Comparison of ENCODE assay signal across 8 cellular contexts in genomic region chr3:52220380-52221026, GRCh38. TPM values are rescaled to one million over a fixed set of nuclear protein-coding genes. Genes with fewer than 3 reads are reported as not detected.
A peak's percentile ranks its signal among the peaks of the same experiment; 100 is the strongest.
DNase-seq lines count a peak whose midpoint lies in the region; ATAC-seq and TF ChIP-seq lines count a peak whose summit lies in the region.

No MANE protein-coding gene starts in this region.

- H3K4me1 ChIP-seq in PC-9 (replicated peaks; ENCODE audit: insufficient read depth), result peaks cover 53% of the 10 kb centered on the region

- no peaks in the 10 kb centered on the region for H4K20me1 ChIP-seq in PC-9 (ENCODE audit: insufficient read depth)

- peak overlapping the region; percentile 69; the same call in 1 of the 2 replicates for H3K4me2 ChIP-seq in PC-9

- TF ChIP-seq POLR2A in erythroblast (IDR thresholded peaks at IDR 0.05; ENCODE audit: low read length), result no peak

- no peaks in the 10 kb centered on the region for H3K9me3 Mint-ChIP-seq in naive thymus-derived CD8-positive, alpha-beta T cell
- H3K9me3 Mint-ChIP-seq in stimulated activated effector memory CD8-positive, alpha-beta T cell treated with anti-CD3 and anti-CD28 coated beads, Interleukin-12 subunit alpha, Interleukin-12 subunit beta, amount 100 ng/mL, for 72 hours, result no peaks in the 10 kb centered on the region

- H3K27ac Mint-ChIP-seq in naive thymus-derived CD8-positive, alpha-beta T cell, result peak overlapping the region; percentile 75 to 92 (median 84)
- peak overlapping the region; percentile 93 for H3K27ac Mint-ChIP-seq in stimulated activated effector memory CD8-positive, alpha-beta T cell treated with anti-CD3 and anti-CD28 coated beads, Interleukin-12 subunit alpha, Interleukin-12 subunit beta, amount 100 ng/mL, for 72 hours

- H3K9me3 ChIP-seq in PC-9 (ENCODE audit: insufficient read depth, low read depth), result no peaks in the 10 kb centered on the region

- CTCF ChIA-PET in PC-9 (lab: Charles Lee), result interaction anchor here (0.6 to 1.4 kb wide), 11 partner anchors 14 to 279 kb away, joined by 3 to 19 read pairs (median 5); partner anchors contain the start of genes PARP3, RRP9 and TWF2

- peak overlapping the region; percentile 32 to 89 (median 73) for H3K4me3 Mint-ChIP-seq in naive thymus-derived CD8-positive, alpha-beta T cell
- peak overlapping the region; percentile 50 for H3K4me3 Mint-ChIP-seq in stimulated activated effector memory CD8-positive, alpha-beta T cell treated with anti-CD3 and anti-CD28 coated beads, Interleukin-12 subunit alpha, Interleukin-12 subunit beta, amount 100 ng/mL, for 72 hours

- no peak overlapping the region for H3K27ac ChIP-seq in PC-9

- peak; percentile 64 to 73 for ATAC-seq in naive thymus-derived CD8-positive, alpha-beta T cell
- ATAC-seq in stimulated activated effector memory CD8-positive, alpha-beta T cell treated with anti-CD3 and anti-CD28 coated beads, Interleukin-12 subunit alpha, Interleukin-12 subunit beta, amount 100 ng/mL, for 72 hours, result peak; percentile 81
- no peak for ATAC-seq in HG02763 (IDR thresholded peaks at IDR 0.05; ENCODE audit: unreplicated experiment)

- no peak overlapping the region for H3K4me3 ChIP-seq in PC-9

- H3K9me2 ChIP-seq in PC-9 (ENCODE audit: insufficient read depth), result no peaks in the 10 kb centered on the region

- BruUV-seq in PC-9 (replicated peaks; lab: Mats Ljungman, UMichigan), result no TSS peak

- no peaks in the 10 kb centered on the region; the same call in 1 of the 2 replicates for H3K36me3 ChIP-seq in PC-9 (ENCODE audit: low read depth)

- peaks cover 41 to 96% (median 90%) of the 10 kb centered on the region in 4 donors for H3K4me1 Mint-ChIP-seq in naive thymus-derived CD8-positive, alpha-beta T cell
- H3K4me1 Mint-ChIP-seq in stimulated activated effector memory CD8-positive, alpha-beta T cell treated with anti-CD3 and anti-CD28 coated beads, Interleukin-12 subunit alpha, Interleukin-12 subunit beta, amount 100 ng/mL, for 72 hours, result peaks cover 87% of the 10 kb centered on the region

- H3K36me3 Mint-ChIP-seq in naive thymus-derived CD8-positive, alpha-beta T cell, result peaks cover 0 to 6% (median 2%) of the 10 kb centered on the region in 3 donors
- peaks cover 11% of the 10 kb centered on the region for H3K36me3 Mint-ChIP-seq in stimulated activated effector memory CD8-positive, alpha-beta T cell treated with anti-CD3 and anti-CD28 coated beads, Interleukin-12 subunit alpha, Interleukin-12 subunit beta, amount 100 ng/mL, for 72 hours

- no peaks in the 10 kb centered on the region for H3K27me3 Mint-ChIP-seq in naive thymus-derived CD8-positive, alpha-beta T cell

- POLR2A ChIA-PET in PC-9 (lab: Charles Lee; ENCODE audit: unreplicated experiment), result interaction anchor here (0.6 kb wide), 2 partner anchors 67 to 148 kb away, joined by 4 read pairs; no protein-coding TSS in a partner anchor
- POLR2A ChIA-PET in naive thymus-derived CD8-positive, alpha-beta T cell (lab: Charles Lee), result interaction anchor here (0.9 to 58.8 kb wide), 5 partner anchors 30 to 118 kb away, joined by 3 to 1841 read pairs (median 22); partner anchors contain the start of genes GLYCTK, POC1A, PPM1M and TWF2

- intact Hi-C loops in PC-9 (cut with micrococcal nuclease; ENCODE audit: unreplicated experiment), result loop anchor here (1.0 kb wide), 1 partner anchor 119 kb away; no protein-coding TSS in a partner anchor

- peak; percentile 87 for DNase-seq in GM10266 (ENCODE audit: extremely low spot score)
- peak; percentile 95 for DNase-seq in HuH-7.5 (ENCODE audit: low spot score)
- peak; percentile 67 to 87 for DNase-seq in PC-9
- peak; percentile 85 for DNase-seq in activated T-cell treated with anti-CD3 and anti-CD28 coated beads for 48 hours (ENCODE audit: low read depth)
- DNase-seq in erythroblast (lab: John Stamatoyannopoulos, UW), result peak; percentile 80 to 89
- peak; percentile 74 to 92 (median 87) for DNase-seq in naive thymus-derived CD8-positive, alpha-beta T cell
- DNase-seq in stimulated activated effector memory CD8-positive, alpha-beta T cell treated with anti-CD3 and anti-CD28 coated beads, Interleukin-12 subunit alpha, Interleukin-12 subunit beta, amount 100 ng/mL, for 72 hours (ENCODE audit: low spot score in 2 of 2), result peak; percentile 92 to 95

- H3K27me3 ChIP-seq in PC-9 (ENCODE audit: insufficient read depth, low read depth), result no peaks in the 10 kb centered on the region

- no peaks in the 10 kb centered on the region for H3K79me2 ChIP-seq in PC-9 (ENCODE audit: low read depth)

- TF ChIP-seq CTCF in GM10266 (IDR thresholded peaks at IDR 0.05; ENCODE audit: control insufficient read depth, insufficient read depth, low read depth, missing control alignments) (peak; percentile 94), PC-9 (conservative IDR thresholded peaks at IDR 0.05) (peak; percentile 85)

- peaks cover 43% of the 10 kb centered on the region for H3F3A ChIP-seq in PC-9 (ENCODE audit: insufficient read depth, low read depth)

- H2AFZ ChIP-seq in PC-9, result no peak overlapping the region

RNA-seq across cellular contexts. Expression of gene TLR9, which starts 4.9 kb away (rescaled TPM):
- 0.30 and 0.44 TPM in 2 replicates for total RNA-seq in PC-9 (2021)
- total RNA-seq in naive thymus-derived CD8-positive, alpha-beta T cell, result 1 to 10 TPM; 2.4 to 2.8 TPM
- polyA plus RNA-seq in naive thymus-derived CD8-positive, alpha-beta T cell, result not detected

RNA-seq across cellular contexts. Expression of gene TWF2, which starts 18.5 kb away (rescaled TPM):
- 102 and 115 TPM in 2 replicates for total RNA-seq in PC-9 (2021)
- 10 to 100 TPM; 77.2 to 77.6 TPM for total RNA-seq in naive thymus-derived CD8-positive, alpha-beta T cell
- polyA plus RNA-seq in naive thymus-derived CD8-positive, alpha-beta T cell, result 100 to 1,000 TPM; 112 to 171 (median 142) TPM

RNA-seq across cellular contexts. Expression of gene ALAS1, which starts 22.5 kb away (rescaled TPM):
- 61.9 and 71.2 TPM in 2 replicates for total RNA-seq in PC-9 (2021)
- total RNA-seq in naive thymus-derived CD8-positive, alpha-beta T cell, result 10 to 100 TPM; 16.2 to 18.8 TPM
- 10 to 100 TPM; 14.7 to 28.9 (median 18.5) TPM for polyA plus RNA-seq in naive thymus-derived CD8-positive, alpha-beta T cell

RNA-seq across cellular contexts. Expression of gene PPM1M, which starts 25.1 kb away (rescaled TPM):
- total RNA-seq in PC-9 (2021), result 16.2 TPM in 2 replicates
- total RNA-seq in naive thymus-derived CD8-positive, alpha-beta T cell, result 100 to 1,000 TPM; 108 to 114 TPM
- 100 to 1,000 TPM in 2 of 3 donors, 10 to 100 TPM in 1; 68.0 to 172 (median 106) TPM for polyA plus RNA-seq in naive thymus-derived CD8-positive, alpha-beta T cell

RNA-seq across cellular contexts. Expression of gene WDR82, which starts 57.9 kb away (rescaled TPM):
- 34.2 and 44.5 TPM in 2 replicates for total RNA-seq in PC-9 (2021)
- 100 to 1,000 TPM; 190 to 191 TPM for total RNA-seq in naive thymus-derived CD8-positive, alpha-beta T cell
- polyA plus RNA-seq in naive thymus-derived CD8-positive, alpha-beta T cell, result 100 to 1,000 TPM; 136 to 172 (median 146) TPM
